In the genomic region with DNA sequence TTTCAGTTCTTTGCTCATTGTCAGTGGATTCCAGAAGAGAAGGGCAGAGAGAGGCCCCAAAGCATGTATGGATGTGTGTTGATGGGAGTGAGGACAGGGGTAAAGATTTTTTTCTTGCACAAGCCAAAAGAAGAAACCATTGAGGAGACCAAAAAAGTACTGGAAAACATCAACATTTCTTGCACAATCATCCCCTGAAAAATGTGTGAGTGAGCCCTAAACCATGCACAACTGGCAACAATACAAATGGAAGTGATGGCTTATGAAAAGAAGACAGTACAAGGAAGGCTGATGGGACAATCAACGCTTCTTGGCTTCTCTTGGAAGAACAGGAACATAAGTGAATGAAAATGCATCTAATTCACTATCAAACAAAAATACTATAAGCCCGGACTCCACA, we compare ENCODE assay signal across 9 cellular contexts. TPM values are rescaled to one million over a fixed set of nuclear protein-coding genes. Genes with fewer than 3 reads are reported as not detected.
DNase-seq lines count a peak whose midpoint lies in the region; ATAC-seq and TF ChIP-seq lines count a peak whose summit lies in the region.
"Had no signal": no experiment of that assay in that cellular context is flagged by ENCODE, and none has a peak within 500 bp of the region (broad histone marks: within the 10 kb centered on the region; RNA-seq: fewer than 3 reads in every experiment).

No MANE protein-coding gene starts in this region.

- WGBS in prostate gland = 79% methylated on average over 2 of the region's 2 CpGs

- H3K4me3 ChIP-seq in AG10803 (ENCODE audit: low read length) (peak overlapping the region; percentile 6; the same call in 1 of the 2 replicates), fibroblast of mammary gland (ENCODE audit: control insufficient read depth, low read depth, low read length) (no peak overlapping the region), prostate gland (no peak overlapping the region)

- H3K9me3 ChIP-seq in prostate gland = no peaks in the 10 kb centered on the region

- H3K36me3 ChIP-seq in prostate gland = no peaks in the 10 kb centered on the region

- no peaks in the 10 kb centered on the region for H3K27me3 ChIP-seq in prostate gland (replicated peaks; ENCODE audit: insufficient read depth)

- intact Hi-C loops in prostate gland (cut with DNase I) = loop anchor here (10.0 kb wide), 1 partner anchor 228 kb away; no protein-coding TSS in a partner anchor

- TF ChIP-seq POLR2A in prostate gland (IDR thresholded peaks at IDR 0.05) (no peak), erythroblast (IDR thresholded peaks at IDR 0.05; ENCODE audit: low read length) (no peak)

- peaks cover 34% of the 10 kb centered on the region for H3K4me1 Mint-ChIP-seq in T-helper 2 cell treated with Interferon-gamma antibody and Interleukin-4, amounts not matched to agents 5 μg/mL and 100 μg/mL, for 36 hours (ENCODE audit: low read depth)

- peak overlapping the region; percentile 25 to 49 for H3K27ac ChIP-seq in prostate gland

- H3K4me1 ChIP-seq in prostate gland (replicated peaks) = no peaks in the 10 kb centered on the region

- peaks cover 6% of the 10 kb centered on the region for H3K27me3 Mint-ChIP-seq in T-helper 2 cell treated with Interferon-gamma antibody and Interleukin-4, amounts not matched to agents 5 μg/mL and 100 μg/mL, for 36 hours (ENCODE audit: low read depth)

- DNase-seq in AG10803 (ENCODE audit: low read depth) (peak; percentile 96), RPMI7951 (ENCODE audit: low read depth) (peak; percentile 50), fibroblast of mammary gland (ENCODE audit: low read depth) (peak; percentile 89), prostate gland (ENCODE audit: low spot score) (no peak), glomerular visceral epithelial cell (ENCODE audit: extremely low spot score) (no peak), erythroblast (lab: John Stamatoyannopoulos, UW) (no peak)
- DNase-seq in T-helper 2 cell treated with Interferon-gamma antibody and Interleukin-4, amounts not matched to agents 5 μg/mL and 100 μg/mL, for 36 hours (ENCODE audit: low spot score) = no peak
- DNase-seq: activated CD8-positive, alpha-beta memory T cell treated with anti-CD3 and anti-CD28 coated beads, Interleukin-2, amount 50 U/mL, for 48 hours had no signal

- no peaks in the 10 kb centered on the region for H3K36me3 Mint-ChIP-seq in T-helper 2 cell treated with Interferon-gamma antibody and Interleukin-4, amounts not matched to agents 5 μg/mL and 100 μg/mL, for 36 hours (ENCODE audit: low read depth)

- H3K27ac Mint-ChIP-seq in T-helper 2 cell treated with Interferon-gamma antibody and Interleukin-4, amounts not matched to agents 5 μg/mL and 100 μg/mL, for 36 hours = no peak overlapping the region

- H3K9me3 Mint-ChIP-seq in T-helper 2 cell treated with Interferon-gamma antibody and Interleukin-4, amounts not matched to agents 5 μg/mL and 100 μg/mL, for 36 hours = no peaks in the 10 kb centered on the region

- H3K4me3 Mint-ChIP-seq in T-helper 2 cell treated with Interferon-gamma antibody and Interleukin-4, amounts not matched to agents 5 μg/mL and 100 μg/mL, for 36 hours = no peak overlapping the region

- TF ChIP-seq CTCF in AG10803 (conservative IDR thresholded peaks at IDR 0.05; ENCODE audit: low read length) (no peak), fibroblast of mammary gland (conservative IDR thresholded peaks at IDR 0.05; ENCODE audit: control insufficient read depth, insufficient read depth, low read depth, low read length) (no peak), prostate gland (IDR thresholded peaks at IDR 0.05) (no peak)

- ATAC-seq in HG02678 (IDR thresholded peaks at IDR 0.05; ENCODE audit: unreplicated experiment) = no peak

RNA-seq across cellular contexts. Expression of a gene that starts 5.6 kb away (rescaled TPM):
- 8.8 and 9.0 TPM in 2 replicates for total RNA-seq in RPMI7951 (2014; rRNA removed; shearing (Covaris generic))
- 10 to 100 TPM; 29.3 to 31.0 TPM for total RNA-seq in prostate gland

Comparison
In these comparisons a context has a peak if more than half of its experiments do, and no peak if none do; other contexts are left out.
1. DNase-seq: peak in AG10803 (single experiment), RPMI7951 (single experiment) and fibroblast of mammary gland (single experiment); none in prostate gland (single experiment), glomerular visceral epithelial cell (single experiment), T-helper 2 cell treated with Interferon-gamma antibody and Interleukin-4, amounts not matched to agents 5 μg/mL and 100 μg/mL, for 36 hours (single experiment) and erythroblast (0 of 2).